ENCODE assay signal across 1 cellular context in genomic region chr4:93828332-93828829, GRCh38.
TF ChIP-seq lines count a peak whose summit lies in the region.

Gene ATOH1, plus strand, starts transcription at chr4:93828753. Its CDS starts 174 bp downstream, at chr4:93828927.

TF ChIP-seq in HepG2, 621 proteins besides CTCF, POLR2A, EP300 and RAD21 (continued from another document):
- no peak for TF ChIP-seq ZBTB33 (CRISPR knock-in tag; IDR thresholded peaks at IDR 0.05)
